1 cellular context compared by ENCODE assay signal in genomic region chr2:24912986-24913385, GRCh38.
TF ChIP-seq lines count a peak whose summit lies in the region.

No MANE protein-coding gene starts in this region.

TF ChIP-seq in IMR-90, 13 proteins besides CTCF, POLR2A, EP300 and RAD21:
- no peak for TF ChIP-seq BHLHE40 (IDR thresholded peaks at IDR 0.05; ENCODE audit: low read depth, low read length)
- TF ChIP-seq RFX5 (IDR thresholded peaks at IDR 0.05; ENCODE audit: low read depth, low read length): no peak
- TF ChIP-seq USF2 (IDR thresholded peaks at IDR 0.05; ENCODE audit: low read depth, low read length): no peak
- TF ChIP-seq FOS (IDR thresholded peaks at IDR 0.05; ENCODE audit: low read depth, low read length): no peak
- TF ChIP-seq ELK1 (IDR thresholded peaks at IDR 0.05; ENCODE audit: borderline replicate concordance, low read depth, low read length): no peak
- no peak for TF ChIP-seq RCOR1 (IDR thresholded peaks at IDR 0.05; ENCODE audit: insufficient replicate concordance, low read length)
- no peak for TF ChIP-seq NFE2L2 (IDR thresholded peaks at IDR 0.05; ENCODE audit: low read depth, low read length)
- no peak for TF ChIP-seq MAZ (IDR thresholded peaks at IDR 0.05; ENCODE audit: borderline replicate concordance, low read depth, low read length)
- TF ChIP-seq MXI1 (IDR thresholded peaks at IDR 0.05; ENCODE audit: borderline replicate concordance, low read depth, low read length): no peak
- no peak for TF ChIP-seq SMC3 (IDR thresholded peaks at IDR 0.05; ENCODE audit: low read depth, low read length)
- TF ChIP-seq CHD1 (IDR thresholded peaks at IDR 0.05; ENCODE audit: low read depth, low read length): no peak
- no peak for TF ChIP-seq CEBPB (IDR thresholded peaks at IDR 0.05; ENCODE audit: low read depth, low read length)
- no peak for TF ChIP-seq MAFK (IDR thresholded peaks at IDR 0.05; ENCODE audit: low read depth, low read length)
TF ChIP-seq in IMR-90: peak in this region for 0.
